1 cellular context compared by ENCODE assay signal in the genomic region with DNA sequence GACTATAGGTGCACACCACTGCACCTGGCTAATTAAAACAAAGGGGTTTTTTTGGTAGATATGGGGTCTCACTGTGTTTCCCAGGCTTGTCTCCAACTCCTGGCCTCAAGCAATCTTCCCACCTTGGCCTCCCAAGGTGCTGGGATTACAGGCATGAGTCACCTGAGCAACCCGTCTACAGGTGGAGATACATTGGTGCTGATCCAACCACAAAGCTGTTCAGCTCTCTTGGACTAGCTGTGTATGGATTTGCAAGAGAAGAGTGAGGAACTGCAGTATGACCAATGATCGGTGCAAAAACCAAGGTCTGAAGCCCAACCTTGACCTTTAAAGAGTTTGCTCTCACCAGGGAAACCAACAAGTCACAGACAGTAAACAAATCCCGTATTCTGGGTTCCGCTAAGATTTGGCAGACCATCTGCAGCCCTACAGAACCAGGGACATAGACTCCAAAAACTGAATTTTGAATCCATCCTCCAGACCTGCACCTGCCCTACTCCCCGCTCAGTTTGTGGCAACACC.
TF ChIP-seq lines count a peak whose summit lies in the region.

No MANE protein-coding gene starts in this region.

TF ChIP-seq in HEK293T, 16 proteins besides CTCF, POLR2A, EP300 and RAD21 (continued from another document):
- no peak for TF ChIP-seq FOXM1 (IDR thresholded peaks at IDR 0.05; ENCODE audit: borderline replicate concordance)
- no peak for TF ChIP-seq TARDBP (IDR thresholded peaks at IDR 0.05)
- TF ChIP-seq L3MBTL2 (conservative IDR thresholded peaks at IDR 0.05), result no peak
- no peak for TF ChIP-seq ELF4 (IDR thresholded peaks at IDR 0.05)
